In the genomic region with DNA sequence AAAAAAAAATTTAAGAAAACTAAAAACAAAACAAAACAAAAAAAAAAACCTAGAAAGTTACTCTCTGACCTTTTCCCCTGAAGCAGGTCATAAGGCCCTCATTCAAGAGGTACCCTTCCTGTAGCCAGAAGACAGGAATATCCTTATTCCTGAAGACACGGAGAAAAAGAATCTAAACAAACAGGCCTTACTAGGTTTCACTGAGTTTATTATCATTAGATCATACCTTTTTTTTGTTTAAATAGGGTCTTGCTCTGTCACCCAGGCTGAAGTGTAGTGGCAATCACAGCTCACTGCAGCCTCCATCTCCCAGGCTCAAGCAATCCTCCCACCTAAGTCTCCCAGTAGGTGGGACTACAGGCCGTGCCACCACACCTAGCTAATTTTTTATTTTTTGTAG, we compare ENCODE assay signal across 9 cellular contexts.
"Had no signal": no experiment of that assay in that cellular context is flagged by ENCODE, and none has a peak within 500 bp of the region (broad histone marks: within the 10 kb centered on the region; RNA-seq: fewer than 3 reads in every experiment).

No MANE protein-coding gene starts in this region.

- H3K27ac Mint-ChIP-seq: GM23338, HFFc6, IgD-negative memory B cell had no signal

- H3K4me2 ChIP-seq: GM23338, KMS-11 had no signal

- H3K4me3 Mint-ChIP-seq: GM23338, H9, HFFc6, IgD-negative memory B cell had no signal

- ATAC-seq: GM23338, HepG2 had no signal

- H3K4me3 ChIP-seq: GM23338 had no signal

- H3K9me3 Mint-ChIP-seq: HFFc6, IgD-negative memory B cell had no signal

- H3K4me1 Mint-ChIP-seq: IgD-negative memory B cell had no signal

- H2AFZ ChIP-seq: GM23338 had no signal

- H3K9ac ChIP-seq: KMS-11 had no signal

- H3K27ac ChIP-seq: HL-60, KMS-11 had no signal

- H3K27me3 Mint-ChIP-seq: IgD-negative memory B cell had no signal

- DNase-seq: H9, HCEC 1CT, HFFc6, KBM-7 had no signal
